In genomic region chr4:98514930-98515809, GRCh38 we compare ENCODE assay signal across 14 cellular contexts.
DNase-seq lines count a peak whose midpoint lies in the region; ATAC-seq, FAIRE-seq and TF ChIP-seq lines count a peak whose summit lies in the region.
"Had no signal": no experiment of that assay in that cellular context is flagged by ENCODE, and none has a peak within 500 bp of the region (broad histone marks: within the 10 kb centered on the region; RNA-seq: fewer than 3 reads in every experiment).

No MANE protein-coding gene starts in this region.

- ATAC-seq in SK-N-SH treated with all-trans-retinoic acid at 6 μM for 48 hours = peak; percentile 23
- no peak for ATAC-seq in stimulated activated effector memory CD8-positive, alpha-beta T cell treated with anti-CD3 and anti-CD28 coated beads, Interleukin-12 subunit alpha, Interleukin-12 subunit beta, amount 100 ng/mL, for 72 hours
- no peak for ATAC-seq in effector memory CD8-positive, alpha-beta T cell (replicated peaks)
- ATAC-seq: activated CD4-positive, CD25-positive, alpha-beta regulatory T cell treated with anti-CD3 and anti-CD28 coated beads, Interleukin-2, amount 50 U/mL, for 24 hours; activated T-cell treated with anti-CD3 and anti-CD28 coated beads, Interleukin-2, amount 50 U/mL, for 72 hours; sciatic nerve had no signal

- H3K4me3 Mint-ChIP-seq in stimulated activated effector memory CD8-positive, alpha-beta T cell treated with anti-CD3 and anti-CD28 coated beads, Interleukin-12 subunit alpha, Interleukin-12 subunit beta, amount 100 ng/mL, for 72 hours = no peak overlapping the region
- no peak overlapping the region for H3K4me3 Mint-ChIP-seq in effector memory CD8-positive, alpha-beta T cell

- no peak overlapping the region for H3K4me3 ChIP-seq in fibroblast of villous mesenchyme (ENCODE audit: low read depth, low read length)
- H3K4me3 ChIP-seq: breast epithelium had no signal

- no peak for TF ChIP-seq CTCF in fibroblast of villous mesenchyme (IDR thresholded peaks at IDR 0.05; ENCODE audit: insufficient read depth, low read depth, low read length)

- TF ChIP-seq POLR2A in GM12891 (IDR thresholded peaks at IDR 0.05; ENCODE audit: low read depth, low read length) = no peak

- DNase-seq in HCEC 1CT (peak; percentile 9), fibroblast of villous mesenchyme (ENCODE audit: low read depth) (peak; percentile 79), GM12891 (ENCODE audit: insufficient read length, low spot score) (no peak), NCI-H510A treated with DMSO at 0.1 percent for 48 hours (lab: John Stamatoyannopoulos, UW) (no peak), NCI-H2171 (lab: John Stamatoyannopoulos, UW) (no peak)
- no peak for DNase-seq in stimulated activated effector memory CD8-positive, alpha-beta T cell treated with anti-CD3 and anti-CD28 coated beads, Interleukin-12 subunit alpha, Interleukin-12 subunit beta, amount 100 ng/mL, for 72 hours (ENCODE audit: low spot score in 2 of 2)
- no peak for DNase-seq in effector memory CD8-positive, alpha-beta T cell
- DNase-seq: activated T-cell treated with anti-CD3 and anti-CD28 coated beads, Interleukin-2, amount 50 U/mL, for 72 hours; Caco-2; NCI-H510A had no signal

- no peaks in the 10 kb centered on the region for H3K27me3 Mint-ChIP-seq in effector memory CD8-positive, alpha-beta T cell

- no peaks in the 10 kb centered on the region for H3K36me3 Mint-ChIP-seq in stimulated activated effector memory CD8-positive, alpha-beta T cell treated with anti-CD3 and anti-CD28 coated beads, Interleukin-12 subunit alpha, Interleukin-12 subunit beta, amount 100 ng/mL, for 72 hours
- H3K36me3 Mint-ChIP-seq in effector memory CD8-positive, alpha-beta T cell (ENCODE audit: insufficient read depth) = no peaks in the 10 kb centered on the region

- no peak for FAIRE-seq in GM12891 (lab: Jason Lieb, UNC)

- no peaks in the 10 kb centered on the region for H3K9me3 Mint-ChIP-seq in stimulated activated effector memory CD8-positive, alpha-beta T cell treated with anti-CD3 and anti-CD28 coated beads, Interleukin-12 subunit alpha, Interleukin-12 subunit beta, amount 100 ng/mL, for 72 hours
- peaks cover 0 to 1% of the 10 kb centered on the region in 2 donors for H3K9me3 Mint-ChIP-seq in effector memory CD8-positive, alpha-beta T cell
- H3K9me3 Mint-ChIP-seq: activated T-cell treated with anti-CD3 and anti-CD28 coated beads, Interleukin-2, amount 50 U/mL, for 72 hours had no signal

- H3K4me1 Mint-ChIP-seq in stimulated activated effector memory CD8-positive, alpha-beta T cell treated with anti-CD3 and anti-CD28 coated beads, Interleukin-12 subunit alpha, Interleukin-12 subunit beta, amount 100 ng/mL, for 72 hours = peaks cover 78% of the 10 kb centered on the region
- peaks cover 40 to 47% of the 10 kb centered on the region in 2 donors for H3K4me1 Mint-ChIP-seq in effector memory CD8-positive, alpha-beta T cell (ENCODE audit: low read depth in 2 of 2)

- peak overlapping the region; percentile 38 for H3K27ac Mint-ChIP-seq in stimulated activated effector memory CD8-positive, alpha-beta T cell treated with anti-CD3 and anti-CD28 coated beads, Interleukin-12 subunit alpha, Interleukin-12 subunit beta, amount 100 ng/mL, for 72 hours
- peak overlapping the region in 1 of 2 donors; percentile 72 for H3K27ac Mint-ChIP-seq in effector memory CD8-positive, alpha-beta T cell

TF ChIP-seq in SK-N-SH treated with all-trans-retinoic acid at 6 μM for 48 hours, 23 proteins besides CTCF, POLR2A, EP300 and RAD21:
- TF ChIP-seq OSR1 (CRISPR knock-in tag; IDR thresholded peaks at IDR 0.05) (no peak), ARNTL (CRISPR knock-in tag; IDR thresholded peaks at IDR 0.05; ENCODE audit: borderline replicate concordance, low read depth) (no peak), BACH2 (CRISPR knock-in tag; IDR thresholded peaks at IDR 0.05; ENCODE audit: borderline replicate concordance) (no peak), CSDC2 (CRISPR knock-in tag; IDR thresholded peaks at IDR 0.05) (no peak), CREB5 (CRISPR knock-in tag; IDR thresholded peaks at IDR 0.05; ENCODE audit: low read depth) (no peak)

TF ChIP-seq in GM12891, 5 proteins besides CTCF, POLR2A, EP300 and RAD21:
- TF ChIP-seq POLR2AphosphoS5 (IDR thresholded peaks at IDR 0.05; ENCODE audit: low read depth, low read length) (no peak), SPI1 (IDR thresholded peaks at IDR 0.05; ENCODE audit: low read depth, low read length) (no peak), TAF1 (IDR thresholded peaks at IDR 0.05; ENCODE audit: low read depth, low read length) (no peak), PAX5 (IDR thresholded peaks at IDR 0.05; ENCODE audit: insufficient read depth, low read length, severe bottlenecking) (no peak), POU2F2 (IDR thresholded peaks at IDR 0.05; ENCODE audit: low read depth, low read length) (no peak)

Comparison
In these comparisons a context has a peak if more than half of its experiments do, and no peak if none do; other contexts are left out.
1. DNase-seq: peak in HCEC 1CT (single experiment) and fibroblast of villous mesenchyme (single experiment); none in stimulated activated effector memory CD8-positive, alpha-beta T cell treated with anti-CD3 and anti-CD28 coated beads, Interleukin-12 subunit alpha, Interleukin-12 subunit beta, amount 100 ng/mL, for 72 hours (0 of 2), GM12891 (single experiment), effector memory CD8-positive, alpha-beta T cell (0 of 3), NCI-H510A treated with DMSO at 0.1 percent for 48 hours (single experiment) and NCI-H2171 (single experiment).